1 cellular context compared by ENCODE assay signal in genomic region chr22:40397436-40397835, GRCh38.
TF ChIP-seq lines count a peak whose summit lies in the region.

No MANE protein-coding gene starts in this region.

TF ChIP-seq in WTC11, 78 proteins besides CTCF, POLR2A, EP300 and RAD21 (continued from another document):
- no peak for TF ChIP-seq ZNF532 (CRISPR knock-in tag; IDR thresholded peaks at IDR 0.05; ENCODE audit: borderline replicate concordance)
- no peak for TF ChIP-seq IRF2 (CRISPR knock-in tag; IDR thresholded peaks at IDR 0.05; ENCODE audit: borderline replicate concordance, low read depth)
- no peak for TF ChIP-seq KAT7 (CRISPR knock-in tag; IDR thresholded peaks at IDR 0.05; ENCODE audit: borderline replicate concordance)
- no peak for TF ChIP-seq ZNF317 (CRISPR knock-in tag; IDR thresholded peaks at IDR 0.05; ENCODE audit: borderline replicate concordance, low read depth)
- no peak for TF ChIP-seq ZNF396 (CRISPR knock-in tag; IDR thresholded peaks at IDR 0.05; ENCODE audit: borderline replicate concordance)
